2 cellular contexts compared by ENCODE assay signal in genomic region chr1:183737916-183738315, GRCh38.
A peak's percentile ranks its signal among the peaks of the same experiment; 100 is the strongest.
DNase-seq lines count a peak whose midpoint lies in the region; TF ChIP-seq lines count a peak whose summit lies in the region.
"Not testable (repeated sequence)": the region's sequence is repeated elsewhere in the genome, so short reads cannot be mapped to it uniquely, and the experiment has no call there.

No MANE protein-coding gene starts in this region.

- H3K36me3 ChIP-seq in Caco-2 (ENCODE audit: control insufficient read depth, insufficient read depth, low read length); trophoblast cell (ENCODE audit: control insufficient read depth in 1 of 2, insufficient read depth in 2 of 2, low read length in 2 of 2): not testable (repeated sequence)

- no CpG with 5 or more reads among the region's 7 CpGs for WGBS in trophoblast cell (ENCODE audit: extremely low coverage, insufficient coverage, insufficient read length)

- POLR2A ChIA-PET in Caco-2 (lab: Charles Lee), result not testable (repeated sequence)

- not testable (repeated sequence) for H2AFZ ChIP-seq in trophoblast cell (ENCODE audit: insufficient read depth, low read length, poor library complexity)

- not testable (repeated sequence) for H3K79me2 ChIP-seq in trophoblast cell (ENCODE audit: control insufficient read depth, insufficient read depth, low read length, poor library complexity)

- not testable (repeated sequence) for H3K27me3 Mint-ChIP-seq in Caco-2 (ENCODE audit: insufficient read depth, unreplicated experiment)

- BruUV-seq in Caco-2 (replicated peaks; lab: Mats Ljungman, UMichigan), result not testable (repeated sequence)

- H3K9ac ChIP-seq in trophoblast cell (ENCODE audit: low read length), result not testable (repeated sequence)

- H2BK12ac ChIP-seq in trophoblast cell (ENCODE audit: low read length), result not testable (repeated sequence)

- H3K79me1 ChIP-seq in trophoblast cell (ENCODE audit: low read length), result not testable (repeated sequence)

- not testable (repeated sequence) for H2BK5ac ChIP-seq in trophoblast cell (ENCODE audit: low read depth, low read length, poor library complexity)

- not testable (repeated sequence) for H3K9me3 ChIP-seq in Caco-2; trophoblast cell (ENCODE audit: insufficient read depth, low read depth, low read length)

- CTCF ChIA-PET in Caco-2 (lab: Charles Lee), result not testable (repeated sequence)

- not testable (repeated sequence) for H3K27me3 ChIP-seq in Caco-2 (replicated peaks; ENCODE audit: control insufficient read depth, insufficient read depth, low read length); trophoblast cell (ENCODE audit: insufficient read depth, low read length)

- not testable (repeated sequence) for H3K27ac ChIP-seq in trophoblast cell (ENCODE audit: low read depth, low read length)

- H3K14ac ChIP-seq in trophoblast cell (ENCODE audit: low read length), result not testable (repeated sequence)

- H3K4ac ChIP-seq in trophoblast cell (ENCODE audit: low read depth, low read length), result not testable (repeated sequence)

- H4K8ac ChIP-seq in trophoblast cell (ENCODE audit: low read depth, low read length), result not testable (repeated sequence)

- H3K23ac ChIP-seq in trophoblast cell (ENCODE audit: low read length), result not testable (repeated sequence)

- TF ChIP-seq CTCF in Caco-2 (IDR thresholded peaks at IDR 0.05; ENCODE audit: insufficient read depth in 1 of 2, low read depth in 1 of 2, low read length in 1 of 2, severe bottlenecking in 1 of 2, unreplicated experiment in 1 of 2), result not testable (repeated sequence)

- not testable (repeated sequence) for DNase-seq in Caco-2
- DNase-seq in trophoblast cell, result peak; percentile 74 to 80

- H3K4me3 Mint-ChIP-seq in Caco-2 (ENCODE audit: unreplicated experiment), result not testable (repeated sequence)

- not testable (repeated sequence) for H2AK5ac ChIP-seq in trophoblast cell (ENCODE audit: low read length)

- intact Hi-C loops in Caco-2 (cut with micrococcal nuclease; ENCODE audit: unreplicated experiment), result loop anchor here (2.0 to 10.0 kb wide), 5 partner anchors 57 to 317 kb away; partner anchors contain the start of genes APOBEC4, RGL1 and TSEN15

- H3K4me1 Mint-ChIP-seq in Caco-2 (ENCODE audit: low read depth, unreplicated experiment), result peaks cover 50% of the 10 kb centered on the region

- H3K36me3 Mint-ChIP-seq in Caco-2 (ENCODE audit: insufficient read depth, unreplicated experiment), result peaks cover 13% of the 10 kb centered on the region

- H3K9me3 Mint-ChIP-seq in Caco-2 (ENCODE audit: unreplicated experiment), result peaks cover 20% of the 10 kb centered on the region

- not testable (repeated sequence) for H3K18ac ChIP-seq in trophoblast cell (ENCODE audit: low read length)

- not testable (repeated sequence) for H4K91ac ChIP-seq in trophoblast cell (ENCODE audit: low read depth, low read length)

- not testable (repeated sequence) for H4K12ac ChIP-seq in trophoblast cell (ENCODE audit: low read depth, low read length)

- not testable (repeated sequence) for H2BK120ac ChIP-seq in trophoblast cell (ENCODE audit: insufficient read depth, low read length, poor library complexity)

- peak overlapping the region; percentile 33 for H3K27ac Mint-ChIP-seq in Caco-2 (ENCODE audit: unreplicated experiment)

- peaks cover 52% of the 10 kb centered on the region for H3K4me1 ChIP-seq in Caco-2
- H3K4me1 ChIP-seq in trophoblast cell (ENCODE audit: control insufficient read depth in 1 of 2, insufficient read depth in 2 of 2, low read length in 2 of 2), result not testable (repeated sequence)

- H3K4me3 ChIP-seq in Caco-2 (ENCODE audit: low read depth, low read length); trophoblast cell (ENCODE audit: low read depth, low read length): not testable (repeated sequence)

- not testable (repeated sequence) for H3K4me2 ChIP-seq in trophoblast cell (ENCODE audit: low read length)
